ENCODE assay signal across 20 cellular contexts in the genomic region with DNA sequence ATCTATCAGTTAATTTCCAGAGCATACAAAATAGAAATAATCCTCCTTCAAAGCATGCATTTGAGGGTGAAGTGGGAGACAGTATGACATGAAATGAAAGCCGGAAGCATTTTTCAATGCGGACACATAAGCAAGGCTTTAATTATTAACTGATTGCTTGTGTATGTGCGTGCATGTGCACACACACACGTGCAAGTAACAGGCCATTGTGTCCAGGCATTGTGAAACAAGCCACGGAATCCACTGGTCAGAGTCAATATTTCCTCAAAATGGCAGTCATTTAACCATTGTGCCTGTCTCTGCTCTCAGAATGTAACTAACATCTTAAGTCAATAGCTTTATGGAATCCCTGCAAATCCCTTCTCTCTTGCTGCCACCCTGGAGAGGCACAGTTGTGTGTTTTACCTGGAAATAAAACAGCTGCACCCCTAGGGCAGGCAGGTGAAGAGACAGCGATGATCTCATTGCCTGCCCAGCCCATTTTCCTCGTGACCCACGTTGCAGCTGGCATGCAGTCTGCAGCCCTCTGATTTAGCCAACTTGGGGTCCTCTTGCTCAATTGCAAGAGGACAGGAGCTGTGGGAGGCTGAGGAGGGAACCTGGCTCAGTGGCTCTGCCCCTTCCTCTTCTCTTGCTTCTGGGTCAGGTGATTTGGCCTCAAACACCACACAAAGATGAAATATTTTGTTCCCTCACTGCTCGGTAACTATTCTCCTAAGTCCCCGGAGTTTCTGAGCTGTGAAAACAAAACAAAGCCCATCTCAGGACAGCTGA.
A peak's percentile ranks its signal among the peaks of the same experiment; 100 is the strongest.
DNase-seq lines count a peak whose midpoint lies in the region; ATAC-seq, FAIRE-seq and TF ChIP-seq lines count a peak whose summit lies in the region.
"Had no signal": no experiment of that assay in that cellular context is flagged by ENCODE, and none has a peak within 500 bp of the region (broad histone marks: within the 10 kb centered on the region; RNA-seq: fewer than 3 reads in every experiment).

No MANE protein-coding gene starts in this region.

- ATAC-seq in left lobe of liver, result no peak
- ATAC-seq: CD8-positive, alpha-beta T cell; left ventricle myocardium superior had no signal

- FAIRE-seq in bronchial epithelial cell (lab: Jason Lieb, UNC), result no peak
- FAIRE-seq: A204.1, GM18507 had no signal

- WGBS in thyroid gland, 2 donors, result 77 to 81% methylated on average over 10 of the region's 10 CpGs

- no peaks in the 10 kb centered on the region for H3K9me3 ChIP-seq in thyroid gland
- H3K9me3 ChIP-seq: tibial artery had no signal

- H3K27me3 ChIP-seq in bronchial epithelial cell (ENCODE audit: control insufficient read depth, insufficient read depth, low read length) (peaks cover 10% of the 10 kb centered on the region), thyroid gland (no peaks in the 10 kb centered on the region)
- H3K27me3 ChIP-seq: dorsolateral prefrontal cortex, tibial artery had no signal

- H3K4me3 ChIP-seq in bronchial epithelial cell (ENCODE audit: low read depth, low read length) (no peak overlapping the region), thyroid gland (replicated peaks in 1 of 3) (no peak overlapping the region)
- H3K4me3 ChIP-seq: dorsolateral prefrontal cortex, SK-N-MC, tibial artery had no signal

- intact Hi-C loops in thyroid gland (cut with DNase I), result no loop called here

- TF ChIP-seq CTCF in bronchial epithelial cell (IDR thresholded peaks at IDR 0.05; ENCODE audit: insufficient read depth, low read length, severe bottlenecking) (no peak), thyroid gland (IDR thresholded peaks at IDR 0.05) (no peak)

- DNase-seq in NCI-H1417 (lab: John Stamatoyannopoulos, UW) (peak; percentile 41 to 87 (median 66)), NCI-H1417 treated with DMSO at 0.1 percent for 48 hours (lab: John Stamatoyannopoulos, UW) (no peak), NCI-H2196 treated with DMSO at 0.1 percent for 48 hours (lab: John Stamatoyannopoulos, UW; ENCODE audit: unreplicated experiment) (peak; percentile 55), bronchial epithelial cell (ENCODE audit: low read depth) (peak; percentile 4), thyroid gland (no peak), left lobe of liver (ENCODE audit: low spot score) (no peak), EL (no peak), globus pallidus (ENCODE audit: low spot score) (no peak)
- DNase-seq: activated gamma-delta T cell treated with Interleukin-2 at 50 U/mL for 16 hours; CD8-positive, alpha-beta T cell; dorsolateral prefrontal cortex; GOT3; left ventricle myocardium superior; naive thymus-derived CD4-positive, alpha-beta T cell; NCI-H1048; stimulated activated CD4-positive, alpha-beta T cell treated with anti-CD3 and anti-CD28 coated beads, Interleukin-2, amount 100 ng/mL, for 24 hours; tibial artery had no signal

- TF ChIP-seq POLR2A in thyroid gland (IDR thresholded peaks at IDR 0.05), result no peak

- H3K36me3 ChIP-seq in bronchial epithelial cell (ENCODE audit: control insufficient read depth, insufficient read depth, low read length) (no peaks in the 10 kb centered on the region), thyroid gland (no peaks in the 10 kb centered on the region)
- H3K36me3 ChIP-seq: tibial artery had no signal

- peak overlapping the region in 2 of 3 donors; percentile 12 to 20 for H3K27ac ChIP-seq in thyroid gland
- H3K27ac ChIP-seq: dorsolateral prefrontal cortex, SK-N-MC, tibial artery had no signal

- peaks cover 36 to 54% of the 10 kb centered on the region in 2 donors for H3K4me1 ChIP-seq in thyroid gland

Comparison
In these comparisons a context has a peak if more than half of its experiments do, and no peak if none do; other contexts are left out.
1. DNase-seq: peak in NCI-H1417 (3 of 3), NCI-H2196 treated with DMSO at 0.1 percent for 48 hours (single experiment) and bronchial epithelial cell (single experiment); none in NCI-H1417 treated with DMSO at 0.1 percent for 48 hours (single experiment), thyroid gland (0 of 2), left lobe of liver (single experiment), EL (single experiment) and globus pallidus (single experiment).